In genomic region chr20:13296070-13296469, GRCh38 we compare ENCODE assay signal across 19 cellular contexts.
DNase-seq lines count a peak whose midpoint lies in the region; ATAC-seq and TF ChIP-seq lines count a peak whose summit lies in the region.
"Had no signal": no experiment of that assay in that cellular context is flagged by ENCODE, and none has a peak within 500 bp of the region (broad histone marks: within the 10 kb centered on the region; RNA-seq: fewer than 3 reads in every experiment).

No MANE protein-coding gene starts in this region.

- no peak for ATAC-seq in IMR-90 (ENCODE audit: low read depth)
- no peak for ATAC-seq in T-helper 17 cell

- no peaks in the 10 kb centered on the region for H4K20me1 ChIP-seq in IMR-90 (ENCODE audit: insufficient read depth, low read length)
- H4K20me1 ChIP-seq: BLaER1 had no signal

- no peak overlapping the region for H4K5ac ChIP-seq in IMR-90 (ENCODE audit: low read depth, low read length)

- H3K4me1 Mint-ChIP-seq in T-helper 17 cell = peaks cover 3% of the 10 kb centered on the region
- H3K4me1 Mint-ChIP-seq: B cell; CD8-positive, alpha-beta memory T cell had no signal

- dilution Hi-C loops in IMR-90 (cut with HindIII; ENCODE audit: low sequenced_read_pairs, unreplicated experiment) = no loop called here

- no peaks in the 10 kb centered on the region for H3K4me1 ChIP-seq in IMR-90 (ENCODE audit: control insufficient read depth, insufficient read depth, low read length)
- H3K4me1 ChIP-seq: HAP-1 had no signal

- no peaks in the 10 kb centered on the region for H3K27me3 Mint-ChIP-seq in T-helper 17 cell
- H3K27me3 Mint-ChIP-seq: B cell; CD4-positive, alpha-beta T cell had no signal

- TF ChIP-seq CTCF in IMR-90 (conservative IDR thresholded peaks at IDR 0.05; ENCODE audit: low read depth, low read length) = no peak

- peak overlapping the region; percentile 21 for H2AFZ ChIP-seq in IMR-90 (replicated peaks; ENCODE audit: low read length, poor library complexity)

- no peak for TF ChIP-seq POLR2A in IMR-90 (IDR thresholded peaks at IDR 0.05; ENCODE audit: low read depth, low read length)

- H2AK5ac ChIP-seq in IMR-90 (ENCODE audit: low read depth, low read length) = no peak overlapping the region

- H3K9me3 ChIP-seq in IMR-90 (ENCODE audit: control insufficient read depth, insufficient read depth, low read length) (no peaks in the 10 kb centered on the region), T-helper 17 cell (ENCODE audit: control insufficient read depth, low read length, poor library complexity, severe bottlenecking) (no peaks in the 10 kb centered on the region)
- H3K9me3 ChIP-seq: BLaER1, HAP-1 had no signal

- no peak overlapping the region for H3K23ac ChIP-seq in IMR-90 (ENCODE audit: low read depth, low read length)

- BruUV-seq in IMR-90 (replicated peaks; lab: Mats Ljungman, UMichigan) = no TSS peak

- H3K36me3 ChIP-seq in IMR-90 (ENCODE audit: control insufficient read depth, insufficient read depth, low read length) = no peaks in the 10 kb centered on the region
- H3K36me3 ChIP-seq: BLaER1, HAP-1 had no signal

- H3K14ac ChIP-seq in IMR-90 (replicated peaks; ENCODE audit: low read depth, low read length) = no peak overlapping the region

- H3K4me3 Mint-ChIP-seq in T-helper 17 cell = no peak overlapping the region
- H3K4me3 Mint-ChIP-seq: B cell; CD4-positive, alpha-beta T cell; CD8-positive, alpha-beta memory T cell; HFFc6 had no signal

- H4K91ac ChIP-seq in IMR-90 (ENCODE audit: insufficient read depth, low read depth, low read length) = no peak overlapping the region

- no CpG with 5 or more reads among the region's 4 CpGs for WGBS in IMR-90 (ENCODE audit: extremely low coverage in 2 of 2, insufficient read length in 1 of 2), 2 experiments

- no peak overlapping the region for H3K4me2 ChIP-seq in IMR-90 (ENCODE audit: low read depth, low read length)

- intact Hi-C loops in IMR-90 (cut with micrococcal nuclease) = no loop called here

- no peak overlapping the region for H2BK15ac ChIP-seq in IMR-90 (ENCODE audit: low read depth, low read length)

- CTCF ChIA-PET in IMR-90 (lab: Yijun Ruan, JAX) = no interaction called here

- no peaks in the 10 kb centered on the region; the same call in 1 of the 2 replicates for H3K27me3 ChIP-seq in IMR-90 (ENCODE audit: control insufficient read depth, insufficient read depth, low read length)
- H3K27me3 ChIP-seq: BLaER1 had no signal

- in situ Hi-C loops in IMR-90 (cut with MboI; ENCODE audit: low sequenced_read_pairs) = no loop called here

- no peak overlapping the region for H3K18ac ChIP-seq in IMR-90 (ENCODE audit: low read depth, low read length)

- H3K79me1 ChIP-seq in IMR-90 (ENCODE audit: low read depth in 1 of 2, low read length in 2 of 2) = no peaks in the 10 kb centered on the region

- POLR2A ChIA-PET in IMR-90 (lab: Charles Lee; ENCODE audit: unreplicated experiment) = no interaction called here

- no peak overlapping the region for H3K4ac ChIP-seq in IMR-90 (ENCODE audit: low read depth, low read length)

- no peak overlapping the region for H3K56ac ChIP-seq in IMR-90 (ENCODE audit: extremely low read depth, insufficient read depth, low read length)

- no peak overlapping the region for H2BK5ac ChIP-seq in IMR-90 (ENCODE audit: low read depth, low read length, poor library complexity, severe bottlenecking)

- H3K9me1 ChIP-seq in IMR-90 (ENCODE audit: insufficient read depth, low read length) = no peaks in the 10 kb centered on the region

- peak overlapping the region; percentile 39 for H3K27ac Mint-ChIP-seq in T-helper 17 cell
- H3K27ac Mint-ChIP-seq: B cell; CD4-positive, alpha-beta T cell; CD8-positive, alpha-beta memory T cell; HFFc6 had no signal

- H4K8ac ChIP-seq in IMR-90 (ENCODE audit: low read depth in 2 of 2, low read length in 2 of 2) = no peak overlapping the region

- H2BK20ac ChIP-seq in IMR-90 (ENCODE audit: low read depth, low read length) = no peak overlapping the region

- H2AK9ac ChIP-seq in IMR-90 (replicated peaks; ENCODE audit: low read depth, low read length, poor library complexity) = no peak overlapping the region

- no peak overlapping the region for H3K27ac ChIP-seq in IMR-90 (ENCODE audit: insufficient read depth, low read length)
- H3K27ac ChIP-seq: 22Rv1, BLaER1, C4-2B had no signal

- H3K36me3 Mint-ChIP-seq in T-helper 17 cell (ENCODE audit: low read depth) = peaks cover 8% of the 10 kb centered on the region

- H3K9ac ChIP-seq in IMR-90 (ENCODE audit: low read depth, low read length) = no peak overlapping the region
- H3K9ac ChIP-seq: BLaER1 had no signal

- no peak overlapping the region for H2BK120ac ChIP-seq in IMR-90 (ENCODE audit: low read depth, low read length)

- TF ChIP-seq RAD21 in IMR-90 (IDR thresholded peaks at IDR 0.05; ENCODE audit: low read length) = no peak

- H3K4me3 ChIP-seq in IMR-90 (ENCODE audit: insufficient read depth, low read depth, low read length) = no peak overlapping the region
- H3K4me3 ChIP-seq: BLaER1, HAP-1 had no signal

- DNase-seq in IMR-90 = no peak
- no peak for DNase-seq in T-helper 17 cell
- DNase-seq in islet precursor cell = peak; percentile 29
- DNase-seq in activated CD4-positive, alpha-beta T cell treated with anti-CD3 and anti-CD28 coated beads, Interleukin-2, amount 50 U/mL, for 48 hours = no peak
- no peak for DNase-seq in NAMALWA (ENCODE audit: low spot score)
- no peak for DNase-seq in stimulated activated naive CD4-positive, alpha-beta T cell treated with Interleukin-2 at 50 U/mL for 16 hours (lab: John Stamatoyannopoulos, UW)
- DNase-seq: CD4-positive, alpha-beta T cell; CD8-positive, alpha-beta memory T cell; DMS 273 treated with DMSO at 0.1 percent for 48 hours; DMS79; EL; GDM1; GOT3; HFFc6 had no signal

TF ChIP-seq in IMR-90, 13 proteins besides CTCF, POLR2A, EP300 and RAD21:
- TF ChIP-seq CEBPB (IDR thresholded peaks at IDR 0.05; ENCODE audit: low read depth, low read length) = no peak
- no peak for TF ChIP-seq NFE2L2 (IDR thresholded peaks at IDR 0.05; ENCODE audit: low read depth, low read length)
- TF ChIP-seq CHD1 (IDR thresholded peaks at IDR 0.05; ENCODE audit: low read depth, low read length) = no peak
- no peak for TF ChIP-seq BHLHE40 (IDR thresholded peaks at IDR 0.05; ENCODE audit: low read depth, low read length)
- TF ChIP-seq MAFK (IDR thresholded peaks at IDR 0.05; ENCODE audit: low read depth, low read length) = no peak
- TF ChIP-seq MAZ (IDR thresholded peaks at IDR 0.05; ENCODE audit: borderline replicate concordance, low read depth, low read length) = no peak
- TF ChIP-seq ELK1 (IDR thresholded peaks at IDR 0.05; ENCODE audit: borderline replicate concordance, low read depth, low read length) = no peak
- TF ChIP-seq RCOR1 (IDR thresholded peaks at IDR 0.05; ENCODE audit: insufficient replicate concordance, low read length) = no peak
- no peak for TF ChIP-seq MXI1 (IDR thresholded peaks at IDR 0.05; ENCODE audit: borderline replicate concordance, low read depth, low read length)
- no peak for TF ChIP-seq SMC3 (IDR thresholded peaks at IDR 0.05; ENCODE audit: low read depth, low read length)
- no peak for TF ChIP-seq USF2 (IDR thresholded peaks at IDR 0.05; ENCODE audit: low read depth, low read length)
- TF ChIP-seq FOS (IDR thresholded peaks at IDR 0.05; ENCODE audit: low read depth, low read length) = no peak
- no peak for TF ChIP-seq RFX5 (IDR thresholded peaks at IDR 0.05; ENCODE audit: low read depth, low read length)
